In genomic region chr10:38094158-38094922, GRCh38 we compare ENCODE assay signal across 8 cellular contexts. TPM values are rescaled to one million over a fixed set of nuclear protein-coding genes. Genes with fewer than 3 reads are reported as not detected.
DNase-seq lines count a peak whose midpoint lies in the region; ATAC-seq and TF ChIP-seq lines count a peak whose summit lies in the region.

ZNF37A (plus strand) TSS chr10:38094337; CDS start chr10:38096618, 2,281 bp downstream.

- peak within 1 kb of the TSS; percentile 58 for H3K4me3 ChIP-seq in right cardiac atrium (ENCODE audit: low read length)
- H3K4me3 ChIP-seq in vagina, result peak within 1 kb of the TSS; percentile 67 to 90

- H3K27ac ChIP-seq in right cardiac atrium (ENCODE audit: low read length) (peak within 1 kb of the TSS; percentile 50), vagina (peak within 1 kb of the TSS; percentile 87)

- H3K27me3 ChIP-seq in right cardiac atrium (ENCODE audit: control insufficient read depth, insufficient read depth) (no peaks in the 10 kb centered on the region), vagina (no peaks in the 10 kb centered on the region)

- H3K4me1 ChIP-seq in right cardiac atrium (ENCODE audit: control insufficient read depth, insufficient read depth, low read length), result peaks cover 6% of the 10 kb centered on the region
- H3K4me1 ChIP-seq in vagina, result peaks cover 22% of the 10 kb centered on the region

- TF ChIP-seq CTCF in vagina (IDR thresholded peaks at IDR 0.05), result no peak

- peak; percentile 98 for ATAC-seq in GM18499 (IDR thresholded peaks at IDR 0.05; ENCODE audit: insufficient read depth, unreplicated experiment)
- ATAC-seq in HG02943 (IDR thresholded peaks at IDR 0.05; ENCODE audit: low read depth, unreplicated experiment), result peak; percentile 98
- peak; percentile 99 to 100 for ATAC-seq in right cardiac atrium

- intact Hi-C loops in T-helper 2 cell treated with Interferon-gamma antibody and Interleukin-4, amounts not matched to agents 100 ng/mL and 5 ng/mL, for 36 hours (cut with micrococcal nuclease), result loop anchor here (1.0 kb wide), 4 partner anchors 56 to 237 kb away; partner anchors contain the start of genes ZNF248, ZNF25 and ZNF33A
- intact Hi-C loops in right cardiac atrium (cut with DNase I), result loop anchor here in 1 of 4 donors (10.0 kb wide), 1 partner anchor 120 kb away; the partner anchor contains the start of gene ZNF25
- intact Hi-C loops in vagina (cut with DNase I), result loop anchor here (10.0 kb wide), 1 partner anchor 120 kb away; the partner anchor contains the start of gene ZNF25

- no peak for TF ChIP-seq POLR2A in vagina (IDR thresholded peaks at IDR 0.05)

- DNase-seq in NCI-H187 treated with DMSO at 0.1 percent for 48 hours (lab: John Stamatoyannopoulos, UW), result peak; percentile 9
- DNase-seq in anterior cingulate cortex (lab: John Stamatoyannopoulos, UW), result peak; percentile 55 to 97 (median 93)
- peak; percentile 94 to 97 (median 96) for DNase-seq in right cardiac atrium
- DNase-seq in putamen (ENCODE audit: low spot score), result peak; percentile 96
- peak in 1 of 2 donors; percentile 95 for DNase-seq in vagina (ENCODE audit: extremely low spot score in 2 of 2)

- peaks cover 0 to 32% of the 10 kb centered on the region in 2 donors for H3K36me3 ChIP-seq in vagina

- under 1% methylated on average over 59 of the region's 59 CpGs for WGBS in right cardiac atrium

- no peaks in the 10 kb centered on the region for H3K9me3 ChIP-seq in right cardiac atrium (ENCODE audit: control insufficient read depth, low read length)
- H3K9me3 ChIP-seq in vagina, result no peaks in the 10 kb centered on the region

RNA-seq across cellular contexts. Expression of gene ZNF37A, which starts in this region (rescaled TPM):
- 20.3 and 22.0 TPM in 2 replicates for total RNA-seq in T-helper 2 cell treated with Interferon-gamma antibody and Interleukin-4, amounts not matched to agents 100 ng/mL and 5 ng/mL, for 36 hours
- total RNA-seq in right cardiac atrium (10 to 100 TPM; 10.3 to 12.8 (median 11.8) TPM), vagina (14.5 TPM)
- 5.5 TPM for polyA plus RNA-seq in right cardiac atrium
